ENCODE assay signal across 1 cellular context in the genomic region with DNA sequence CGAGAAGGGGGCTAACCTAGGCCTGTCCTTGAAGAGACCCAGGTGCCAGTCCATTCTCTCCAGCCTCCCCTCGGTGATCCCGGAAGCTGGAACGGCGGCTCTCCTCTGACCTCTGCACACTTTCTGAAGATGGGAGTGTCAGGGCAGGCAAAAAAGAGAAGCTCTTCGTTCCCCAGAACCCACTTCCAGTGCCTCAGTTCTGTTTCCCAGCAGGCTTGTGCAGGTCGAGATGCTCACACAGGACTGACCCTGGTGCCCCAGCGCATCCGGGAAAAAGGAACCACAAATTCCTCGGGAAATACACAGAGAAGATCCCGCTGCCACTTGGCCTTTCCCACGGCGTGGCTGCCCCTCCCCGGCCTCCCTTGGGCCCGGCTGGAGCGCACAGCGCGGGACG.
TF ChIP-seq lines count a peak whose summit lies in the region.

No MANE protein-coding gene starts in this region.

TF ChIP-seq in neural cell, 6 proteins besides CTCF, POLR2A, EP300 and RAD21 (continued from another document):
- TF ChIP-seq, protein P1, sequence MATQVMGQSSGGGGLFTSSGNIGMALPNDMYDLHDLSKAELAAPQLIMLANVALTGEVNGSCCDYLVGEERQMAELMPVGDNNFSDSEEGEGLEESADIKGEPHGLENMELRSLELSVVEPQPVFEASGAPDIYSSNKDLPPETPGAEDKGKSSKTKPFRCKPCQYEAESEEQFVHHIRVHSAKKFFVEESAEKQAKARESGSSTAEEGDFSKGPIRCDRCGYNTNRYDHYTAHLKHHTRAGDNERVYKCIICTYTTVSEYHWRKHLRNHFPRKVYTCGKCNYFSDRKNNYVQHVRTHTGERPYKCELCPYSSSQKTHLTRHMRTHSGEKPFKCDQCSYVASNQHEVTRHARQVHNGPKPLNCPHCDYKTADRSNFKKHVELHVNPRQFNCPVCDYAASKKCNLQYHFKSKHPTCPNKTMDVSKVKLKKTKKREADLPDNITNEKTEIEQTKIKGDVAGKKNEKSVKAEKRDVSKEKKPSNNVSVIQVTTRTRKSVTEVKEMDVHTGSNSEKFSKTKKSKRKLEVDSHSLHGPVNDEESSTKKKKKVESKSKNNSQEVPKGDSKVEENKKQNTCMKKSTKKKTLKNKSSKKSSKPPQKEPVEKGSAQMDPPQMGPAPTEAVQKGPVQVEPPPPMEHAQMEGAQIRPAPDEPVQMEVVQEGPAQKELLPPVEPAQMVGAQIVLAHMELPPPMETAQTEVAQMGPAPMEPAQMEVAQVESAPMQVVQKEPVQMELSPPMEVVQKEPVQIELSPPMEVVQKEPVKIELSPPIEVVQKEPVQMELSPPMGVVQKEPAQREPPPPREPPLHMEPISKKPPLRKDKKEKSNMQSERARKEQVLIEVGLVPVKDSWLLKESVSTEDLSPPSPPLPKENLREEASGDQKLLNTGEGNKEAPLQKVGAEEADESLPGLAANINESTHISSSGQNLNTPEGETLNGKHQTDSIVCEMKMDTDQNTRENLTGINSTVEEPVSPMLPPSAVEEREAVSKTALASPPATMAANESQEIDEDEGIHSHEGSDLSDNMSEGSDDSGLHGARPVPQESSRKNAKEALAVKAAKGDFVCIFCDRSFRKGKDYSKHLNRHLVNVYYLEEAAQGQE (IDR thresholded peaks at IDR 0.05; ENCODE audit: borderline replicate concordance): no peak
- TF ChIP-seq EZH2 (IDR thresholded peaks at IDR 0.05; ENCODE audit: borderline replicate concordance, insufficient read depth, low read length, poor library complexity, severe bottlenecking): no peak
- no peak for TF ChIP-seq MXI1 (conservative IDR thresholded peaks at IDR 0.05; ENCODE audit: poor library complexity, severe bottlenecking)
